1 cellular context compared by ENCODE assay signal in genomic region chr12:106981781-106982180, GRCh38.
TF ChIP-seq lines count a peak whose summit lies in the region.

No MANE protein-coding gene starts in this region.

TF ChIP-seq in IMR-90, 13 proteins besides CTCF, POLR2A, EP300 and RAD21 (continued from another document):
- TF ChIP-seq ELK1 (IDR thresholded peaks at IDR 0.05; ENCODE audit: borderline replicate concordance, low read depth, low read length) (no peak), CHD1 (IDR thresholded peaks at IDR 0.05; ENCODE audit: low read depth, low read length) (no peak), SMC3 (IDR thresholded peaks at IDR 0.05; ENCODE audit: low read depth, low read length) (no peak), NFE2L2 (IDR thresholded peaks at IDR 0.05; ENCODE audit: low read depth, low read length) (no peak), RFX5 (IDR thresholded peaks at IDR 0.05; ENCODE audit: low read depth, low read length) (no peak), CEBPB (IDR thresholded peaks at IDR 0.05; ENCODE audit: low read depth, low read length) (no peak), USF2 (IDR thresholded peaks at IDR 0.05; ENCODE audit: low read depth, low read length) (no peak)
